ENCODE assay signal across 9 cellular contexts in genomic region chr3:170740726-170741591, GRCh38.
DNase-seq lines count a peak whose midpoint lies in the region; ATAC-seq and TF ChIP-seq lines count a peak whose summit lies in the region.
"Had no signal": no experiment of that assay in that cellular context is flagged by ENCODE, and none has a peak within 500 bp of the region (broad histone marks: within the 10 kb centered on the region; RNA-seq: fewer than 3 reads in every experiment).

No MANE protein-coding gene starts in this region.

- no peaks in the 10 kb centered on the region for H3K79me2 ChIP-seq in osteoblast (ENCODE audit: insufficient read depth, low read length)

- H4K20me1 ChIP-seq in osteoblast (ENCODE audit: insufficient read depth, low read length), result no peaks in the 10 kb centered on the region

- no peak for TF ChIP-seq EP300 in esophagus muscularis mucosa (IDR thresholded peaks at IDR 0.05)

- TF ChIP-seq CTCF in esophagus muscularis mucosa (IDR thresholded peaks at IDR 0.05) (no peak), osteoblast (IDR thresholded peaks at IDR 0.05; ENCODE audit: extremely low read depth, low read depth, low read length) (no peak)

- WGBS in esophagus muscularis mucosa, result 53% methylated on average over 10 of the region's 10 CpGs

- TF ChIP-seq POLR2A in esophagus muscularis mucosa (IDR thresholded peaks at IDR 0.05; ENCODE audit: low read depth), result no peak

- peak overlapping the region; percentile 64 for H2AFZ ChIP-seq in osteoblast (ENCODE audit: low read length)

- no peak overlapping the region for H3K4me3 Mint-ChIP-seq in stimulated activated naive B cell treated with anti-CD40 and anti-IgM and Interleukin-4, amounts not matched to agents 10 μg/mL and 1 μg/mL and 100 μg/mL, for 72 hours

- intact Hi-C loops in esophagus muscularis mucosa (cut with DNase I), result no loop called here

- H3K4me3 ChIP-seq in esophagus muscularis mucosa (no peak overlapping the region), osteoblast (ENCODE audit: insufficient read depth, low read length) (peak overlapping the region; percentile 21)
- H3K4me3 ChIP-seq: GM12878 had no signal

- peak overlapping the region; percentile 69 for H3K4me2 ChIP-seq in osteoblast (ENCODE audit: insufficient read depth, low read length)

- DNase-seq in DMS79 treated with DMSO at 0.1 percent for 48 hours (lab: John Stamatoyannopoulos, UW) (peak; percentile 83), NCI-H69 (lab: John Stamatoyannopoulos, UW) (peak; percentile 69), esophagus muscularis mucosa (ENCODE audit: extremely low spot score) (no peak), osteoblast (ENCODE audit: insufficient read length, low spot score, missing footprints) (no peak), NK-92 (lab: John Stamatoyannopoulos, UW; ENCODE audit: unreplicated experiment) (no peak), GF-D8 (lab: John Stamatoyannopoulos, UW) (no peak), cortex of kidney (lab: John Stamatoyannopoulos, UW) (no peak)
- DNase-seq in stimulated activated naive B cell treated with anti-CD40 and anti-IgM and Interleukin-4, amounts not matched to agents 10 μg/mL and 1 μg/mL and 100 μg/mL, for 72 hours, result no peak

- H3K36me3 ChIP-seq in esophagus muscularis mucosa (no peaks in the 10 kb centered on the region), osteoblast (ENCODE audit: insufficient read depth, low read length) (no peaks in the 10 kb centered on the region)

- H3K27me3 ChIP-seq in esophagus muscularis mucosa (no peaks in the 10 kb centered on the region), osteoblast (ENCODE audit: insufficient read depth, low read length) (no peaks in the 10 kb centered on the region)

- no peaks in the 10 kb centered on the region for H3K36me3 Mint-ChIP-seq in stimulated activated naive B cell treated with anti-CD40 and anti-IgM and Interleukin-4, amounts not matched to agents 10 μg/mL and 1 μg/mL and 100 μg/mL, for 72 hours

- no peak overlapping the region for H3K27ac Mint-ChIP-seq in stimulated activated naive B cell treated with anti-CD40 and anti-IgM and Interleukin-4, amounts not matched to agents 10 μg/mL and 1 μg/mL and 100 μg/mL, for 72 hours

- peaks cover 11 to 18% of the 10 kb centered on the region in 2 donors for H3K27me3 Mint-ChIP-seq in stimulated activated naive B cell treated with anti-CD40 and anti-IgM and Interleukin-4, amounts not matched to agents 10 μg/mL and 1 μg/mL and 100 μg/mL, for 72 hours

- H3K27ac ChIP-seq in esophagus muscularis mucosa (replicated peaks in 1 of 4) (peak overlapping the region; percentile 29 to 58 (median 51)), osteoblast (ENCODE audit: low read depth, low read length) (peak overlapping the region; percentile 84)

- no peaks in the 10 kb centered on the region for H3K4me1 Mint-ChIP-seq in stimulated activated naive B cell treated with anti-CD40 and anti-IgM and Interleukin-4, amounts not matched to agents 10 μg/mL and 1 μg/mL and 100 μg/mL, for 72 hours

- H3K4me1 ChIP-seq in esophagus muscularis mucosa, result peaks cover 0 to 11% (median 0%) of the 10 kb centered on the region in 4 donors
- H3K4me1 ChIP-seq in osteoblast (ENCODE audit: insufficient read depth, low read length), result peaks cover 62% of the 10 kb centered on the region

- H3K9me3 ChIP-seq in esophagus muscularis mucosa (no peaks in the 10 kb centered on the region), osteoblast (ENCODE audit: low read depth, low read length) (no peaks in the 10 kb centered on the region)

- no peak for ATAC-seq in stimulated activated naive B cell treated with anti-CD40 and anti-IgM and Interleukin-4, amounts not matched to agents 10 μg/mL and 1 μg/mL and 100 μg/mL, for 72 hours (replicated peaks)
- ATAC-seq: GM12878 had no signal

- H3K9me3 Mint-ChIP-seq in stimulated activated naive B cell treated with anti-CD40 and anti-IgM and Interleukin-4, amounts not matched to agents 10 μg/mL and 1 μg/mL and 100 μg/mL, for 72 hours, result no peaks in the 10 kb centered on the region

Comparison
In these comparisons a context has a peak if more than half of its experiments do, and no peak if none do; other contexts are left out.
1. DNase-seq: peak in DMS79 treated with DMSO at 0.1 percent for 48 hours (single experiment) and NCI-H69 (single experiment); none in esophagus muscularis mucosa (single experiment), osteoblast (single experiment), stimulated activated naive B cell treated with anti-CD40 and anti-IgM and Interleukin-4, amounts not matched to agents 10 μg/mL and 1 μg/mL and 100 μg/mL, for 72 hours (single experiment), NK-92 (single experiment), GF-D8 (single experiment) and cortex of kidney (single experiment).